Comparison of ENCODE assay signal across 14 cellular contexts in genomic region chr6:89084954-89085353, GRCh38. TPM values are rescaled to one million over a fixed set of nuclear protein-coding genes. Genes with fewer than 3 reads are reported as not detected.
DNase-seq lines count a peak whose midpoint lies in the region; ATAC-seq and TF ChIP-seq lines count a peak whose summit lies in the region.
"Had no signal": no experiment of that assay in that cellular context is flagged by ENCODE, and none has a peak within 500 bp of the region (broad histone marks: within the 10 kb centered on the region; RNA-seq: fewer than 3 reads in every experiment).

No MANE protein-coding gene starts in this region.

- H3K9me3 Mint-ChIP-seq in T-helper 1 cell treated with Interleukin-12 subunit alpha and Interleukin-12 subunit beta and Interleukin-4 antibody, amounts not matched to agents 30 μg/mL and 1 μg/mL, for 36 hours = no peaks in the 10 kb centered on the region
- no peaks in the 10 kb centered on the region for H3K9me3 Mint-ChIP-seq in activated CD8-positive, alpha-beta T cell treated with anti-CD3 and anti-CD28 coated beads, Interleukin-2, amount 10 ng/mL, durations not matched to agents 7 days and 5 days (ENCODE audit: insufficient read depth)
- peaks cover 11% of the 10 kb centered on the region for H3K9me3 Mint-ChIP-seq in glutamatergic neuron (ENCODE audit: unreplicated experiment)

- no peak for TF ChIP-seq EP300 in sigmoid colon (IDR thresholded peaks at IDR 0.05)

- no peaks in the 10 kb centered on the region for H3K27me3 ChIP-seq in sigmoid colon
- H3K27me3 ChIP-seq: brain microvascular endothelial cell had no signal

- peaks cover 0 to 53% (median 38%) of the 10 kb centered on the region in 4 donors for H3K4me1 ChIP-seq in sigmoid colon

- peaks cover 24% of the 10 kb centered on the region for H3K4me1 Mint-ChIP-seq in T-helper 1 cell treated with Interleukin-12 subunit alpha and Interleukin-12 subunit beta and Interleukin-4 antibody, amounts not matched to agents 30 μg/mL and 1 μg/mL, for 36 hours (ENCODE audit: low read depth)
- peaks cover 22% of the 10 kb centered on the region for H3K4me1 Mint-ChIP-seq in activated CD8-positive, alpha-beta T cell treated with anti-CD3 and anti-CD28 coated beads, Interleukin-2, amount 10 ng/mL, durations not matched to agents 7 days and 5 days (ENCODE audit: low read depth)
- peaks cover 9% of the 10 kb centered on the region for H3K4me1 Mint-ChIP-seq in glutamatergic neuron (ENCODE audit: low read depth, unreplicated experiment)

- H3K9me3 ChIP-seq in sigmoid colon = no peaks in the 10 kb centered on the region

- peak overlapping the region in 1 of 4 donors; percentile 100 for H3K4me3 ChIP-seq in sigmoid colon

- DNase-seq in T-helper 1 cell (no peak), glutamatergic neuron (no peak), sigmoid colon (no peak), head of caudate nucleus (no peak)
- DNase-seq in activated CD8-positive, alpha-beta T cell treated with anti-CD3 and anti-CD28 coated beads, Interleukin-2, amount 10 ng/mL, durations not matched to agents 7 days and 5 days = no peak
- DNase-seq: activated CD4-positive, CD25-positive, alpha-beta regulatory T cell treated with anti-CD3 and anti-CD28 coated beads, Interleukin-2, amount 50 U/mL, for 72 hours; brain microvascular endothelial cell; foreskin fibroblast; GF-D8; NCI-H2029 had no signal

- POLR2A ChIA-PET in activated CD8-positive, alpha-beta T cell treated with anti-CD3 and anti-CD28 coated beads, Interleukin-2, amount 10 ng/mL, durations not matched to agents 7 days and 5 days (lab: Charles Lee) = interaction anchor here (0.7 to 1.3 kb wide), 3 partner anchors 48 to 265 kb away, joined by 3 to 4 read pairs (median 3); partner anchors contain the start of gene PM20D2

- peak overlapping the region in 3 of 4 donors; percentile 2 to 100 (median 100) for H3K27ac ChIP-seq in sigmoid colon
- H3K27ac ChIP-seq: brain microvascular endothelial cell had no signal

- peak overlapping the region; percentile 27 for H3K27ac Mint-ChIP-seq in T-helper 1 cell treated with Interleukin-12 subunit alpha and Interleukin-12 subunit beta and Interleukin-4 antibody, amounts not matched to agents 30 μg/mL and 1 μg/mL, for 36 hours
- H3K27ac Mint-ChIP-seq in activated CD8-positive, alpha-beta T cell treated with anti-CD3 and anti-CD28 coated beads, Interleukin-2, amount 10 ng/mL, durations not matched to agents 7 days and 5 days = peak overlapping the region; percentile 28
- peak overlapping the region; percentile 16 for H3K27ac Mint-ChIP-seq in glutamatergic neuron (ENCODE audit: unreplicated experiment)

- peaks cover 11 to 30% (median 21%) of the 10 kb centered on the region in 4 donors for H3K36me3 ChIP-seq in sigmoid colon

- H3K27me3 Mint-ChIP-seq in T-helper 1 cell treated with Interleukin-12 subunit alpha and Interleukin-12 subunit beta and Interleukin-4 antibody, amounts not matched to agents 30 μg/mL and 1 μg/mL, for 36 hours (ENCODE audit: low read depth) = no peaks in the 10 kb centered on the region
- no peaks in the 10 kb centered on the region for H3K27me3 Mint-ChIP-seq in activated CD8-positive, alpha-beta T cell treated with anti-CD3 and anti-CD28 coated beads, Interleukin-2, amount 10 ng/mL, durations not matched to agents 7 days and 5 days (ENCODE audit: low read depth)
- H3K27me3 Mint-ChIP-seq in glutamatergic neuron (ENCODE audit: unreplicated experiment) = peaks cover 12% of the 10 kb centered on the region

- H3K4me3 Mint-ChIP-seq in T-helper 1 cell treated with Interleukin-12 subunit alpha and Interleukin-12 subunit beta and Interleukin-4 antibody, amounts not matched to agents 30 μg/mL and 1 μg/mL, for 36 hours = peak overlapping the region; percentile 45
- H3K4me3 Mint-ChIP-seq in activated CD8-positive, alpha-beta T cell treated with anti-CD3 and anti-CD28 coated beads, Interleukin-2, amount 10 ng/mL, durations not matched to agents 7 days and 5 days = no peak overlapping the region
- peak overlapping the region; percentile 73 for H3K4me3 Mint-ChIP-seq in glutamatergic neuron (ENCODE audit: unreplicated experiment)

- CTCF ChIA-PET in activated CD8-positive, alpha-beta T cell treated with anti-CD3 and anti-CD28 coated beads, Interleukin-2, amount 10 ng/mL, durations not matched to agents 7 days and 5 days (lab: Charles Lee) = interaction anchor here (1.1 to 3.8 kb wide), 3 partner anchors 32 to 102 kb away, joined by 3 to 21 read pairs (median 6); no protein-coding TSS in a partner anchor

- ATAC-seq in activated CD8-positive, alpha-beta T cell treated with anti-CD3 and anti-CD28 coated beads, Interleukin-2, amount 10 ng/mL, durations not matched to agents 7 days and 5 days = no peak
- ATAC-seq in GM19397 (IDR thresholded peaks at IDR 0.05; ENCODE audit: unreplicated experiment) (no peak), HG02981 (IDR thresholded peaks at IDR 0.05; ENCODE audit: unreplicated experiment) (no peak)

- intact Hi-C loops in sigmoid colon (cut with DNase I) (loop anchor here (5.0 kb wide), 2 partner anchors 77 to 267 kb away; partner anchors contain the start of gene UBE2J1), head of caudate nucleus (cut with DNase I) (loop anchor here (5.0 to 10.0 kb wide), 2 partner anchors 123 to 1930 kb away; partner anchors contain the start of genes RNGTT and ZNF292)

- 64 to 74% methylated on average over 3 of the region's 3 CpGs for WGBS in sigmoid colon, 2 donors

- no peak for TF ChIP-seq CTCF in glutamatergic neuron (IDR thresholded peaks at IDR 0.05; ENCODE audit: partially characterized antibody, unreplicated experiment)
- no peak for TF ChIP-seq CTCF in sigmoid colon (IDR thresholded peaks at IDR 0.05)

- TF ChIP-seq POLR2A in sigmoid colon (IDR thresholded peaks at IDR 0.05) = no peak

- H3K36me3 Mint-ChIP-seq in T-helper 1 cell treated with Interleukin-12 subunit alpha and Interleukin-12 subunit beta and Interleukin-4 antibody, amounts not matched to agents 30 μg/mL and 1 μg/mL, for 36 hours (ENCODE audit: low read depth) = peaks cover 35% of the 10 kb centered on the region
- peaks cover 45% of the 10 kb centered on the region for H3K36me3 Mint-ChIP-seq in activated CD8-positive, alpha-beta T cell treated with anti-CD3 and anti-CD28 coated beads, Interleukin-2, amount 10 ng/mL, durations not matched to agents 7 days and 5 days (ENCODE audit: low read depth)
- no peaks in the 10 kb centered on the region for H3K36me3 Mint-ChIP-seq in glutamatergic neuron (ENCODE audit: unreplicated experiment)

RNA-seq across cellular contexts. Expression of gene PNRC1, which starts 4.4 kb away (rescaled TPM):
- 10 to 100 TPM; 89.2 to 90.8 TPM for total RNA-seq in activated CD8-positive, alpha-beta T cell treated with anti-CD3 and anti-CD28 coated beads, Interleukin-2, amount 10 ng/mL, durations not matched to agents 7 days and 5 days
- total RNA-seq in glutamatergic neuron (ENCODE audit: unreplicated experiment) (91.4 TPM), sigmoid colon (100 to 1,000 TPM; 211 to 349 (median 300) TPM)
- polyA plus RNA-seq in sigmoid colon = 10 to 100 TPM; 44.2 to 73.9 (median 52.7) TPM

RNA-seq across cellular contexts. Expression of gene SRSF12, which starts 32.9 kb away (rescaled TPM):
- not detected for total RNA-seq in activated CD8-positive, alpha-beta T cell treated with anti-CD3 and anti-CD28 coated beads, Interleukin-2, amount 10 ng/mL, durations not matched to agents 7 days and 5 days
- total RNA-seq in glutamatergic neuron (ENCODE audit: unreplicated experiment) (12.1 TPM), sigmoid colon (1 to 10 TPM in 3 of 4 donors, under 1 TPM in 1; 0.82 to 3.6 (median 1.1) TPM)
- under 1 TPM in 1 of 3 donors, not detected in 2; 0.36 TPM for polyA plus RNA-seq in sigmoid colon
- total RNA-seq: RPMI7951 had no signal
